2 cellular contexts compared by ENCODE assay signal in genomic region chr21:45635271-45636151, GRCh38.
TF ChIP-seq lines count a peak whose summit lies in the region.

No MANE protein-coding gene starts in this region.

TF ChIP-seq in HEK293, 187 proteins besides CTCF, POLR2A, EP300 and RAD21 (continues in another document):
- TF ChIP-seq TRIM28 (IDR thresholded peaks at IDR 0.05; ENCODE audit: borderline replicate concordance, low read length): no peak
- no peak for TF ChIP-seq GLIS1 (tag by site-specific recombination; IDR thresholded peaks at IDR 0.05)
- TF ChIP-seq ZNF311 (tag by site-specific recombination; IDR thresholded peaks at IDR 0.05; ENCODE audit: borderline replicate concordance): peak; percentile 83; the same call in 1 of the 2 replicates
- TF ChIP-seq ZNF521 (tag by site-specific recombination; IDR thresholded peaks at IDR 0.05): 0 out of 2 replicates have a peak, but pooled peaks have one; percentile 54
- no peak; the same call in 1 of the 2 replicates for TF ChIP-seq ZNF785 (tag by site-specific recombination; IDR thresholded peaks at IDR 0.05)
- TF ChIP-seq ZNF629 (tag by site-specific recombination; IDR thresholded peaks at IDR 0.05): no peak
- TF ChIP-seq ZNF175 (tag by site-specific recombination; IDR thresholded peaks at IDR 0.05): peak; percentile 95
- no peak for TF ChIP-seq ZNF596 (tag by site-specific recombination; IDR thresholded peaks at IDR 0.05)
- TF ChIP-seq ZBTB6 (tag by site-specific recombination; IDR thresholded peaks at IDR 0.05): no peak
- TF ChIP-seq ZNF350 (tag by site-specific recombination; IDR thresholded peaks at IDR 0.05): no peak
- TF ChIP-seq ZBTB21 (tag by site-specific recombination; IDR thresholded peaks at IDR 0.05): no peak
- no peak for TF ChIP-seq ZBTB11 (tag by site-specific recombination; conservative IDR thresholded peaks at IDR 0.05; ENCODE audit: low read depth)
- no peak for TF ChIP-seq ZNF211 (tag by site-specific recombination; IDR thresholded peaks at IDR 0.05; ENCODE audit: low read depth)
- no peak for TF ChIP-seq ZNF221 (tag by site-specific recombination; IDR thresholded peaks at IDR 0.05; ENCODE audit: borderline replicate concordance)
- TF ChIP-seq ZNF585B (tag by site-specific recombination; IDR thresholded peaks at IDR 0.05): no peak
- no peak for TF ChIP-seq OSR2 (tag by site-specific recombination; IDR thresholded peaks at IDR 0.05)
- TF ChIP-seq ZNF544 (tag by site-specific recombination; IDR thresholded peaks at IDR 0.05): no peak; the same call in 1 of the 2 replicates
- TF ChIP-seq ZNF121 (tag by site-specific recombination; IDR thresholded peaks at IDR 0.05): no peak
- no peak for TF ChIP-seq ZNF664 (tag by site-specific recombination; IDR thresholded peaks at IDR 0.05)
- no peak for TF ChIP-seq BCL11A (tag by site-specific recombination; IDR thresholded peaks at IDR 0.05; ENCODE audit: low read depth)
- TF ChIP-seq ZNF792 (tag by site-specific recombination; IDR thresholded peaks at IDR 0.05): no peak
- no peak for TF ChIP-seq GLI2 (tag by site-specific recombination; IDR thresholded peaks at IDR 0.05; ENCODE audit: borderline replicate concordance, low read depth)
- TF ChIP-seq, protein P1, sequence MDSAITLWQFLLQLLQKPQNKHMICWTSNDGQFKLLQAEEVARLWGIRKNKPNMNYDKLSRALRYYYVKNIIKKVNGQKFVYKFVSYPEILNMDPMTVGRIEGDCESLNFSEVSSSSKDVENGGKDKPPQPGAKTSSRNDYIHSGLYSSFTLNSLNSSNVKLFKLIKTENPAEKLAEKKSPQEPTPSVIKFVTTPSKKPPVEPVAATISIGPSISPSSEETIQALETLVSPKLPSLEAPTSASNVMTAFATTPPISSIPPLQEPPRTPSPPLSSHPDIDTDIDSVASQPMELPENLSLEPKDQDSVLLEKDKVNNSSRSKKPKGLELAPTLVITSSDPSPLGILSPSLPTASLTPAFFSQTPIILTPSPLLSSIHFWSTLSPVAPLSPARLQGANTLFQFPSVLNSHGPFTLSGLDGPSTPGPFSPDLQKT (IDR thresholded peaks at IDR 0.05; ENCODE audit: borderline replicate concordance, low read depth, low read length): no peak
- TF ChIP-seq, protein P2, sequence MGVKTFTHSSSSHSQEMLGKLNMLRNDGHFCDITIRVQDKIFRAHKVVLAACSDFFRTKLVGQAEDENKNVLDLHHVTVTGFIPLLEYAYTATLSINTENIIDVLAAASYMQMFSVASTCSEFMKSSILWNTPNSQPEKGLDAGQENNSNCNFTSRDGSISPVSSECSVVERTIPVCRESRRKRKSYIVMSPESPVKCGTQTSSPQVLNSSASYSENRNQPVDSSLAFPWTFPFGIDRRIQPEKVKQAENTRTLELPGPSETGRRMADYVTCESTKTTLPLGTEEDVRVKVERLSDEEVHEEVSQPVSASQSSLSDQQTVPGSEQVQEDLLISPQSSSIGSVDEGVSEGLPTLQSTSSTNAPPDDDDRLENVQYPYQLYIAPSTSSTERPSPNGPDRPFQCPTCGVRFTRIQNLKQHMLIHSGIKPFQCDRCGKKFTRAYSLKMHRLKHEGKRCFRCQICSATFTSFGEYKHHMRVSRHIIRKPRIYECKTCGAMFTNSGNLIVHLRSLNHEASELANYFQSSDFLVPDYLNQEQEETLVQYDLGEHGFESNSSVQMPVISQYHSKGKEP (tag by site-specific recombination; IDR thresholded peaks at IDR 0.05): no peak

TF ChIP-seq in GM12878, 131 proteins besides CTCF, POLR2A, EP300 and RAD21:
- TF ChIP-seq SMARCA5 (IDR thresholded peaks at IDR 0.05): 0 out of 2 replicates have a peak, but pooled peaks have one; percentile 3
- no peak for TF ChIP-seq ZNF622 (IDR thresholded peaks at IDR 0.05)
- peak; percentile 78 for TF ChIP-seq BCL3 (IDR thresholded peaks at IDR 0.05; ENCODE audit: borderline replicate concordance, insufficient read depth, low read depth, low read length, poor library complexity, severe bottlenecking)
- TF ChIP-seq HDGF (IDR thresholded peaks at IDR 0.05): peak; percentile 77
- 0 out of 2 replicates have a peak, but pooled peaks have one; percentile 6 for TF ChIP-seq BMI1 (IDR thresholded peaks at IDR 0.05; ENCODE audit: borderline replicate concordance)
TF ChIP-seq in GM12878: peak in this region for 4.
